8 cellular contexts compared by ENCODE assay signal in genomic region chr10:104510644-104511043, GRCh38.
"Had no signal": no experiment of that assay in that cellular context is flagged by ENCODE, and none has a peak within 500 bp of the region (broad histone marks: within the 10 kb centered on the region; RNA-seq: fewer than 3 reads in every experiment).

No MANE protein-coding gene starts in this region.

- H3K4me3 ChIP-seq: GM23248, HAP-1 had no signal

- H3K27ac Mint-ChIP-seq: H9, HFFc6 had no signal

- ATAC-seq: HCT116 had no signal

- H3K9me3 Mint-ChIP-seq: H9, HFFc6 had no signal

- H3K36me3 ChIP-seq: HAP-1 had no signal

- H2AFZ ChIP-seq: GM23248 had no signal

- DNase-seq: GM23248, GOT3, H7, H9, HCEC 1CT, HFFc6 had no signal

- H3K4me1 ChIP-seq: HAP-1 had no signal

- H3K4me3 Mint-ChIP-seq: H9, HFFc6 had no signal

- H3K27ac ChIP-seq: GM23248 had no signal
